8 cellular contexts compared by ENCODE assay signal in genomic region chr5:98769006-98769255, GRCh38. TPM values are rescaled to one million over a fixed set of nuclear protein-coding genes. Genes with fewer than 3 reads are reported as not detected.
A peak's percentile ranks its signal among the peaks of the same experiment; 100 is the strongest.
DNase-seq lines count a peak whose midpoint lies in the region; ATAC-seq and TF ChIP-seq lines count a peak whose summit lies in the region.

No MANE protein-coding gene starts in this region.

- no peak for TF ChIP-seq EP300 in suprapubic skin (IDR thresholded peaks at IDR 0.05)

- peak; percentile 78 for TF ChIP-seq CTCF in GM13977 (IDR thresholded peaks at IDR 0.05; ENCODE audit: extremely low read depth, insufficient read depth, missing control alignments)
- peak in 1 of 2 donors; percentile 55 for TF ChIP-seq CTCF in suprapubic skin (IDR thresholded peaks at IDR 0.05)

- H3K4me3 Mint-ChIP-seq in effector memory CD8-positive, alpha-beta T cell = peak overlapping the region; percentile 87 to 91

- in situ Hi-C loops in GM13977 (cut with MboI; ENCODE audit: low pct_unique_long_range_greater_than_20kb, low sequenced_read_pairs, unreplicated experiment) = no loop called here

- TF ChIP-seq POLR2A in suprapubic skin (IDR thresholded peaks at IDR 0.05) = no peak

- no peaks in the 10 kb centered on the region for H3K9me3 Mint-ChIP-seq in effector memory CD8-positive, alpha-beta T cell

- H3K27ac ChIP-seq in suprapubic skin = peak overlapping the region; percentile 42

- peak; percentile 62 for DNase-seq in GM13977 (ENCODE audit: low spot score)
- peak; percentile 55 for DNase-seq in activated CD4-positive, alpha-beta T cell treated with anti-CD3 and anti-CD28 coated beads for 48 hours
- peak in 2 of 3 experiments; percentile 5 to 26 for DNase-seq in effector memory CD8-positive, alpha-beta T cell
- peak; percentile 15 for DNase-seq in mucosa of gallbladder (ENCODE audit: low spot score)
- no peak for DNase-seq in suprapubic skin (ENCODE audit: low spot score in 2 of 2)
- DNase-seq in midbrain (lab: John Stamatoyannopoulos, UW) = no peak

- H3K36me3 ChIP-seq in suprapubic skin = no peaks in the 10 kb centered on the region

- H3K4me1 Mint-ChIP-seq in effector memory CD8-positive, alpha-beta T cell (ENCODE audit: low read depth in 2 of 2) = peaks cover 35 to 42% of the 10 kb centered on the region in 2 donors

- no peak for ATAC-seq in effector memory CD8-positive, alpha-beta T cell (replicated peaks)
- ATAC-seq in GM21367 (IDR thresholded peaks at IDR 0.05; ENCODE audit: unreplicated experiment) (no peak), GM18861 (IDR thresholded peaks at IDR 0.05; ENCODE audit: unreplicated experiment) (no peak)

- peaks cover 23% of the 10 kb centered on the region for H3K36me3 Mint-ChIP-seq in effector memory CD8-positive, alpha-beta T cell (ENCODE audit: insufficient read depth)

- peaks cover 4% of the 10 kb centered on the region for H3K27me3 ChIP-seq in suprapubic skin

- 2% methylated on average over 18 of the region's 29 CpGs for WGBS in suprapubic skin

- H3K27me3 Mint-ChIP-seq in effector memory CD8-positive, alpha-beta T cell = peaks cover 62 to 66% of the 10 kb centered on the region in 2 donors

- H3K4me3 ChIP-seq in suprapubic skin = peak overlapping the region; percentile 72

- peak overlapping the region in 1 of 2 donors; percentile 55 for H3K27ac Mint-ChIP-seq in effector memory CD8-positive, alpha-beta T cell

- H3K4me1 ChIP-seq in suprapubic skin = peaks cover 48% of the 10 kb centered on the region

- no peaks in the 10 kb centered on the region for H3K9me3 ChIP-seq in suprapubic skin

RNA-seq across cellular contexts. Expression of gene RGMB, which starts 4.5 kb away (rescaled TPM):
- 15.0 TPM for total RNA-seq in mucosa of gallbladder
- total RNA-seq in suprapubic skin = 10 to 100 TPM; 47.7 to 73.2 (median 70.8) TPM

Comparison
In these comparisons a context has a peak if more than half of its experiments do, and no peak if none do; other contexts are left out.
1. DNase-seq: peak in GM13977 (single experiment), activated CD4-positive, alpha-beta T cell treated with anti-CD3 and anti-CD28 coated beads for 48 hours (single experiment), effector memory CD8-positive, alpha-beta T cell (2 of 3) and mucosa of gallbladder (single experiment); none in suprapubic skin (0 of 2) and midbrain (single experiment).